Comparison of ENCODE assay signal across 28 cellular contexts in the genomic region with DNA sequence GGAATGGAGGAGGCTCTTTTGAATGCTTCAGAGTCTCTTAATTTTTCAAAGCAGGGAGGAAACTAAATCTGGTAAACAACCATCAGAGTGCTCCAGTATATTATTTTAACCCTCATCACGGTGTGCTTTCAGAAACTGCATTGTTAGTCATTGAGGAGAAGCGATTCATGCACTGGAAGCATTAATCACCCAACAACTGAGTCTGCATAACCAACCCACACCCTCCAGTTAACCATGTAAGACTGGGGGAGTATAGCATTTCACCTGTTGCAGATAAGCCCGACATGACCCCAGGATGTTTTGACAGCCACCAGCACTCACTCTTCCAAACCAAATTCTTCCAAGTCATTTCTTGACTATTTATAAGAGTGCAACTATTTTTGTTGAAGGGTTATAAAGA.
DNase-seq lines count a peak whose midpoint lies in the region; ATAC-seq and TF ChIP-seq lines count a peak whose summit lies in the region.
"Had no signal": no experiment of that assay in that cellular context is flagged by ENCODE, and none has a peak within 500 bp of the region (broad histone marks: within the 10 kb centered on the region; RNA-seq: fewer than 3 reads in every experiment).

No MANE protein-coding gene starts in this region.

- no peak overlapping the region for H3K27ac ChIP-seq in foreskin keratinocyte
- H3K27ac ChIP-seq: coronary artery, heart right ventricle, pancreas, SK-N-MC, spleen, testis, uterus had no signal

- no peak for DNase-seq in activated CD4-positive, CD25-positive, alpha-beta regulatory T cell (lab: John Stamatoyannopoulos, UW)
- peak; percentile 22 for DNase-seq in stimulated activated CD4-positive, alpha-beta T cell treated with anti-CD3 and anti-CD28 coated beads, Interleukin-1b, Interleukin-23, amount 100 ng/mL, for 48 hours
- DNase-seq in stimulated activated CD4-positive, alpha-beta T cell treated with anti-CD3 and anti-CD28 coated beads, Interleukin-4, amount 100 ng/mL, for 1 hour, result no peak
- peak in 1 of 2 donors; percentile 48 for DNase-seq in foreskin keratinocyte
- DNase-seq in D341Med (ENCODE audit: low spot score), result no peak
- no peak for DNase-seq in left ventricle myocardium superior
- DNase-seq in activated effector memory CD4-positive, alpha-beta T cell treated with anti-CD3 and anti-CD28 coated beads, Interleukin-2, amount 50 U/mL, for 16 hours, result no peak
- DNase-seq: 8988T; activated CD4-positive, alpha-beta T cell treated with anti-CD3 and anti-CD28 coated beads, Interleukin-2, amount 50 U/mL, for 1 hour; activated naive CD4-positive, alpha-beta T cell treated with anti-CD3 and anti-CD28 coated beads for 36 hours; anterior cingulate cortex; effector memory CD4-positive, alpha-beta T cell; erythroblast; GOT3; heart right ventricle; NCI-H1436 treated with DMSO at 0.1 percent for 48 hours; NCI-H748 treated with DMSO at 0.1 percent for 48 hours; pancreas; right cardiac atrium; spleen; stimulated activated CD4-positive, alpha-beta T cell treated with anti-CD3 and anti-CD28 coated beads, Interleukin-4, amount 100 ng/mL, for 4 hours; stimulated activated naive B cell treated with anti-CD40 and anti-IgM and Interleukin-4, amounts not matched to agents 10 μg/mL and 1 μg/mL and 100 μg/mL, for 72 hours; testis; uterus had no signal

- ATAC-seq in activated CD4-positive, CD25-positive, alpha-beta regulatory T cell treated with anti-CD3 and anti-CD28 coated beads, Interleukin-2, amount 50 U/mL, for 24 hours, result peak; percentile 77 to 85
- peak; percentile 75 for ATAC-seq in foreskin keratinocyte
- no peak for ATAC-seq in left ventricle myocardium superior
- ATAC-seq: GM12878; heart right ventricle; pancreas; stimulated activated naive B cell treated with anti-CD40 and anti-IgM and Interleukin-4, amounts not matched to agents 10 μg/mL and 1 μg/mL and 100 μg/mL, for 72 hours had no signal

- H3K27me3 ChIP-seq in foreskin keratinocyte, result no peaks in the 10 kb centered on the region
- H3K27me3 ChIP-seq: heart right ventricle, pancreas, testis, uterus had no signal

- no peak for TF ChIP-seq CTCF in foreskin keratinocyte (conservative IDR thresholded peaks at IDR 0.05)

- H3K4me1 ChIP-seq in foreskin keratinocyte, result no peaks in the 10 kb centered on the region
- H3K4me1 ChIP-seq: pancreas, spleen, testis, uterus had no signal

- intact Hi-C loops in left ventricle myocardium superior (cut with micrococcal nuclease), result no loop called here
